ENCODE assay signal across 17 cellular contexts in the genomic region with DNA sequence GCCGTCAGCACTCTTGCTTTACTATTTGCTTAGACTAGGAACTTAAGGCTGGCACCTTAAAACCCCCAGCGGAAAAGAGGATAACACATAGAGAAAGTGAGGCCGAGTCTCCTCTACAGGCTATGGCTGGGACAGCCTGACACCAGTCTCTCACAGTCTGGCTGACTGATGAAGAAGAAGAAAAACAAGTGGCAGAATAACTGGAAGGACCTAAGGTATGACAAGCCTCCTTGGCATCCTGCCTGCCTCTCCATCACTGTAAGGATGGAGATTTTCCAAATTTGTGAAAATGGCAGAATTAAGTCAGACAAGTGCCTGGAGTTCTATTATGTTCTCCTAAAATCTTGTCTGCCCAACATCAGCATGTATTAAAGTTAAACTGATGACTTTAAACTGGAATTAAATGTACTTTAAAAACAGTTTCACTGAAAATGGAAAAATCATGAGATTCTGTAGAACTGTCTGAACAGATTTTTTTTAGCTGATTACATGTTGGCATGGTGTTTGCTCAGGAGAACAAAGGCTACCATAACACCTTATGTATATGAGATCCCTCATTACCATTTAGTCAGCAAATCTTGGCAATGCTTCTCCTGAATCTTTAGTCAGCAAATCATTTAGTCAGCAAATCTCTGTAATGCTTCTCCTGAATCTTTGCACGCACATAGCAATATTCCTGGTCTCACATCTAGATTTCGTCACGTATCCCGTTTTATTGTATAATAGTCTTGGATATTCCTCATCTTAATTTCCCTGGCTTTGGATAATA.
DNase-seq lines count a peak whose midpoint lies in the region; ATAC-seq and TF ChIP-seq lines count a peak whose summit lies in the region.
"Had no signal": no experiment of that assay in that cellular context is flagged by ENCODE, and none has a peak within 500 bp of the region (broad histone marks: within the 10 kb centered on the region; RNA-seq: fewer than 3 reads in every experiment).

No MANE protein-coding gene starts in this region.

- H3K36me3 ChIP-seq in GM23338 (ENCODE audit: insufficient read depth) (no peaks in the 10 kb centered on the region), trophoblast cell (ENCODE audit: control insufficient read depth in 1 of 2, insufficient read depth in 2 of 2, low read length in 2 of 2) (peaks cover 0 to 2% of the 10 kb centered on the region in 2 experiments)

- H3K4me2 ChIP-seq in GM23338: no peak overlapping the region
- H3K4me2 ChIP-seq in trophoblast cell (ENCODE audit: low read length): no peak overlapping the region

- H3K9me3 ChIP-seq in trophoblast cell (ENCODE audit: insufficient read depth, low read depth, low read length): peaks cover 2% of the 10 kb centered on the region
- H3K9me3 ChIP-seq: gastroesophageal sphincter, left ventricle myocardium inferior, stomach had no signal

- DNase-seq in GM23338 (ENCODE audit: low spot score) (no peak), RWPE1 (ENCODE audit: low spot score) (peak; percentile 10), epithelial cell of esophagus (ENCODE audit: low read depth) (peak; percentile 66), trophoblast cell (peak in 1 of 2 donors; percentile 31), HT-29 (ENCODE audit: low spot score) (no peak), HEK293T (ENCODE audit: extremely low spot score) (no peak)
- no peak for DNase-seq in activated T-cell treated with anti-CD3 and anti-CD28 coated beads, Interleukin-2, amount 50 U/mL, for 4 hours
- DNase-seq in activated naive CD4-positive, alpha-beta T cell treated with anti-CD3 and anti-CD28 coated beads for 36 hours: no peak
- DNase-seq: activated CD4-positive, alpha-beta T cell treated with anti-CD3 and anti-CD28 coated beads for 4 hours; activated effector memory CD4-positive, alpha-beta T cell treated with Interleukin-2 at 50 U/mL for 16 hours; amniotic stem cell; CD8-positive, alpha-beta memory T cell; DMS79; left ventricle myocardium inferior; NCI-H1694 treated with DMSO at 0.1 percent for 48 hours; stomach had no signal

- H3K27ac ChIP-seq in GM23338 (ENCODE audit: low read depth) (0 out of 2 replicates have a peak overlapping the region, but pooled peaks have one; percentile 50), RWPE1 (no peak overlapping the region), trophoblast cell (ENCODE audit: low read depth, low read length) (peak overlapping the region; percentile 13)
- H3K27ac ChIP-seq: gastroesophageal sphincter, left ventricle myocardium inferior, stomach had no signal

- H3K79me2 ChIP-seq in GM23338 (replicated peaks; ENCODE audit: insufficient read depth) (no peaks in the 10 kb centered on the region), trophoblast cell (ENCODE audit: control insufficient read depth, insufficient read depth, low read length, poor library complexity) (no peaks in the 10 kb centered on the region)

- H4K12ac ChIP-seq in trophoblast cell (ENCODE audit: low read depth, low read length): no peak overlapping the region

- WGBS in trophoblast cell (ENCODE audit: extremely low coverage, insufficient coverage, insufficient read length): no CpG with 5 or more reads among the region's 7 CpGs

- peaks cover 25% of the 10 kb centered on the region for H3K36me3 Mint-ChIP-seq in GM23338 (ENCODE audit: low read depth)
- H3K36me3 Mint-ChIP-seq in activated T-cell treated with anti-CD3 and anti-CD28 coated beads, Interleukin-2, amount 50 U/mL, for 4 hours (ENCODE audit: insufficient read depth): no peaks in the 10 kb centered on the region
- H3K36me3 Mint-ChIP-seq in activated naive CD4-positive, alpha-beta T cell treated with anti-CD3 and anti-CD28 coated beads for 36 hours (ENCODE audit: low read depth): no peaks in the 10 kb centered on the region

- no peaks in the 10 kb centered on the region for H4K20me1 ChIP-seq in GM23338 (replicated peaks; ENCODE audit: insufficient read depth)

- no peak overlapping the region for H3K4ac ChIP-seq in trophoblast cell (ENCODE audit: low read depth, low read length)

- H2BK120ac ChIP-seq in trophoblast cell (ENCODE audit: insufficient read depth, low read length, poor library complexity): no peak overlapping the region

- H3K4me1 ChIP-seq in GM23338 (ENCODE audit: insufficient read depth) (peaks cover 9% of the 10 kb centered on the region; the same call in 1 of the 2 replicates), trophoblast cell (ENCODE audit: control insufficient read depth in 1 of 2, insufficient read depth in 2 of 2, low read length in 2 of 2) (no peaks in the 10 kb centered on the region)
- H3K4me1 ChIP-seq: left ventricle myocardium inferior had no signal

- intact Hi-C loops in activated naive CD4-positive, alpha-beta T cell treated with anti-CD3 and anti-CD28 coated beads for 36 hours (cut with micrococcal nuclease): no loop called here

- no peak overlapping the region for H2AK5ac ChIP-seq in trophoblast cell (ENCODE audit: low read length)

- H4K8ac ChIP-seq in trophoblast cell (ENCODE audit: low read depth, low read length): no peak overlapping the region

- no peak for TF ChIP-seq CTCF in GM23338 (conservative IDR thresholded peaks at IDR 0.05; ENCODE audit: low read depth in 2 of 2)
- no peak for TF ChIP-seq CTCF in RWPE1 (conservative IDR thresholded peaks at IDR 0.05; ENCODE audit: low read depth)
- TF ChIP-seq CTCF in epithelial cell of esophagus (IDR thresholded peaks at IDR 0.05; ENCODE audit: insufficient read depth, low read depth, low read length, missing control alignments): no peak

- no peak overlapping the region for H2BK5ac ChIP-seq in trophoblast cell (ENCODE audit: low read depth, low read length, poor library complexity)

- H3K4me3 ChIP-seq in GM23338: no peak overlapping the region
- H3K4me3 ChIP-seq in epithelial cell of esophagus (ENCODE audit: low read length): no peak overlapping the region
- no peak overlapping the region for H3K4me3 ChIP-seq in trophoblast cell (ENCODE audit: low read depth, low read length)
- H3K4me3 ChIP-seq: gastroesophageal sphincter, left ventricle myocardium inferior, stomach had no signal

- H3F3A ChIP-seq in GM23338 (replicated peaks; ENCODE audit: low read depth): no peaks in the 10 kb centered on the region

- no peak overlapping the region for H3K14ac ChIP-seq in trophoblast cell (ENCODE audit: low read length)

- no peak overlapping the region; the same call in 1 of the 2 replicates for H3K27ac Mint-ChIP-seq in GM23338
- H3K27ac Mint-ChIP-seq in activated naive CD4-positive, alpha-beta T cell treated with anti-CD3 and anti-CD28 coated beads for 36 hours: no peak overlapping the region

- H3K18ac ChIP-seq in trophoblast cell (ENCODE audit: low read length): no peak overlapping the region

- no peak overlapping the region for H2AFZ ChIP-seq in GM23338
- H2AFZ ChIP-seq in trophoblast cell (ENCODE audit: insufficient read depth, low read length, poor library complexity): no peak overlapping the region

- no peak overlapping the region for H2BK12ac ChIP-seq in trophoblast cell (ENCODE audit: low read length)

- no peak overlapping the region for H3K4me3 Mint-ChIP-seq in GM23338
- no peak overlapping the region for H3K4me3 Mint-ChIP-seq in activated T-cell treated with anti-CD3 and anti-CD28 coated beads, Interleukin-2, amount 50 U/mL, for 4 hours
- H3K4me3 Mint-ChIP-seq in activated naive CD4-positive, alpha-beta T cell treated with anti-CD3 and anti-CD28 coated beads for 36 hours: no peak overlapping the region
- H3K4me3 Mint-ChIP-seq: CD8-positive, alpha-beta memory T cell had no signal

- no peak overlapping the region for H3K9ac ChIP-seq in trophoblast cell (ENCODE audit: low read length)

- ATAC-seq in GM23338: no peak; the same call in 2 of the 3 replicates
- ATAC-seq in activated T-cell treated with anti-CD3 and anti-CD28 coated beads, Interleukin-2, amount 50 U/mL, for 4 hours: no peak
- ATAC-seq: gastroesophageal sphincter had no signal

- H3K79me1 ChIP-seq in trophoblast cell (ENCODE audit: low read length): no peaks in the 10 kb centered on the region

- H3K23ac ChIP-seq in trophoblast cell (ENCODE audit: low read length): no peak overlapping the region

- no peaks in the 10 kb centered on the region for H3K9me3 Mint-ChIP-seq in GM23338
- no peaks in the 10 kb centered on the region for H3K9me3 Mint-ChIP-seq in activated T-cell treated with anti-CD3 and anti-CD28 coated beads, Interleukin-2, amount 50 U/mL, for 4 hours
- no peaks in the 10 kb centered on the region for H3K9me3 Mint-ChIP-seq in activated naive CD4-positive, alpha-beta T cell treated with anti-CD3 and anti-CD28 coated beads for 36 hours
- H3K9me3 Mint-ChIP-seq: CD8-positive, alpha-beta memory T cell had no signal

- peaks cover 9% of the 10 kb centered on the region for H3K27me3 Mint-ChIP-seq in GM23338 (ENCODE audit: insufficient read depth, low read depth, poor library complexity)
- no peaks in the 10 kb centered on the region for H3K27me3 Mint-ChIP-seq in activated T-cell treated with anti-CD3 and anti-CD28 coated beads, Interleukin-2, amount 50 U/mL, for 4 hours (ENCODE audit: low read depth)
- H3K27me3 Mint-ChIP-seq in activated naive CD4-positive, alpha-beta T cell treated with anti-CD3 and anti-CD28 coated beads for 36 hours (ENCODE audit: low read depth): no peaks in the 10 kb centered on the region
- H3K27me3 Mint-ChIP-seq: CD8-positive, alpha-beta memory T cell had no signal

- no peak overlapping the region for H4K91ac ChIP-seq in trophoblast cell (ENCODE audit: low read depth, low read length)

- CTCF ChIA-PET in RWPE1 (lab: Yijun Ruan, JAX) (no interaction called here), HEK293T (lab: Yijun Ruan, JAX) (no interaction called here)
- CTCF ChIA-PET in activated naive CD4-positive, alpha-beta T cell treated with anti-CD3 and anti-CD28 coated beads for 36 hours (lab: Charles Lee): no interaction called here

- H3K9me2 ChIP-seq in GM23338 (ENCODE audit: insufficient read depth): no peaks in the 10 kb centered on the region

- POLR2A ChIA-PET in RWPE1 (lab: Yijun Ruan, JAX; ENCODE audit: low non-redundant PET): no interaction called here
- POLR2A ChIA-PET in HEK293T (lab: Yijun Ruan, JAX): no interaction called here

- H3K27me3 ChIP-seq in GM23338 (ENCODE audit: insufficient read depth): no peaks in the 10 kb centered on the region
- no peaks in the 10 kb centered on the region for H3K27me3 ChIP-seq in trophoblast cell (ENCODE audit: insufficient read depth, low read length)
- H3K27me3 ChIP-seq: gastroesophageal sphincter, stomach had no signal

- H3K4me1 Mint-ChIP-seq in GM23338: peaks cover 16% of the 10 kb centered on the region; the same call in 2 of the 3 replicates
- no peaks in the 10 kb centered on the region for H3K4me1 Mint-ChIP-seq in activated T-cell treated with anti-CD3 and anti-CD28 coated beads, Interleukin-2, amount 50 U/mL, for 4 hours (ENCODE audit: low read depth)
- H3K4me1 Mint-ChIP-seq in activated naive CD4-positive, alpha-beta T cell treated with anti-CD3 and anti-CD28 coated beads for 36 hours (ENCODE audit: low read depth): no peaks in the 10 kb centered on the region
- H3K4me1 Mint-ChIP-seq: CD8-positive, alpha-beta memory T cell had no signal

TF ChIP-seq in GM23338, 12 proteins besides CTCF, POLR2A, EP300 and RAD21 (continues in another document):
- TF ChIP-seq POLR2AphosphoS5 (IDR thresholded peaks at IDR 0.05; ENCODE audit: low read depth) (no peak), EZH2 (IDR thresholded peaks at IDR 0.05; ENCODE audit: low read depth, unreplicated experiment) (no peak)

TF ChIP-seq in HEK293T, 16 proteins besides CTCF, POLR2A, EP300 and RAD21 (continues in another document):
- no peak for TF ChIP-seq ELF4 (IDR thresholded peaks at IDR 0.05)
- no peak for TF ChIP-seq L3MBTL2 (conservative IDR thresholded peaks at IDR 0.05)
- TF ChIP-seq TARDBP (IDR thresholded peaks at IDR 0.05): no peak

Comparison
In these comparisons a context has a peak if more than half of its experiments do, and no peak if none do; other contexts are left out.
1. DNase-seq: peak in RWPE1 (single experiment) and epithelial cell of esophagus (single experiment); none in GM23338 (single experiment), activated T-cell treated with anti-CD3 and anti-CD28 coated beads, Interleukin-2, amount 50 U/mL, for 4 hours (single experiment), HT-29 (single experiment), HEK293T (single experiment) and activated naive CD4-positive, alpha-beta T cell treated with anti-CD3 and anti-CD28 coated beads for 36 hours (single experiment).